ENCODE assay signal across 17 cellular contexts in genomic region chr17:83118071-83118841, GRCh38. TPM values are rescaled to one million over a fixed set of nuclear protein-coding genes. Genes with fewer than 3 reads are reported as not detected.
DNase-seq lines count a peak whose midpoint lies in the region; ATAC-seq and TF ChIP-seq lines count a peak whose summit lies in the region.
"Had no signal": no experiment of that assay in that cellular context is flagged by ENCODE, and none has a peak within 500 bp of the region (broad histone marks: within the 10 kb centered on the region; RNA-seq: fewer than 3 reads in every experiment).

No MANE protein-coding gene starts in this region.

- no peak overlapping the region for H3K4me3 ChIP-seq in BLaER1 treated with 17β-estradiol and CSF1 and Interleukin-3, amounts not matched to agents 10 nM and 100 nM
- H3K4me3 ChIP-seq in OCI-LY7 (ENCODE audit: low read depth, low read length, poor library complexity, severe bottlenecking), result no peak overlapping the region
- H3K4me3 ChIP-seq in hepatocyte, result no peak overlapping the region

- H4K20me1 ChIP-seq in BLaER1 treated with 17β-estradiol and CSF1 and Interleukin-3, amounts not matched to agents 10 nM and 100 nM, result peaks cover 0 to 20% (median 0%) of the 10 kb centered on the region in 11 experiments; a peak in 2 of 22 replicates
- no peaks in the 10 kb centered on the region for H4K20me1 ChIP-seq in OCI-LY7 (ENCODE audit: insufficient read depth, low read length)
- no peaks in the 10 kb centered on the region for H4K20me1 ChIP-seq in hepatocyte (ENCODE audit: insufficient read depth, poor library complexity, severe bottlenecking)

- CTCF ChIA-PET in OCI-LY7 (lab: Charles Lee; ENCODE audit: unreplicated experiment), result interaction anchor here (0.6 to 1.1 kb wide), 4 partner anchors 56 to 436 kb away, joined by 3 to 4 read pairs (median 4); no protein-coding TSS in a partner anchor

- TF ChIP-seq CTCF in OCI-LY7 (conservative IDR thresholded peaks at IDR 0.05; ENCODE audit: low read length), result no peak
- TF ChIP-seq CTCF in hepatocyte (IDR thresholded peaks at IDR 0.05; ENCODE audit: poor library complexity), result no peak

- intact Hi-C loops in OCI-LY7 (cut with micrococcal nuclease; ENCODE audit: unreplicated experiment) (loop anchor here (5.0 kb wide), 1 partner anchor 201 kb away; no protein-coding TSS in a partner anchor), posterior vena cava (cut with DNase I) (no loop called here)

- H3K9ac ChIP-seq in BLaER1 treated with 17β-estradiol and CSF1 and Interleukin-3, amounts not matched to agents 10 nM and 100 nM, result peak overlapping the region in 1 of 11 experiments; percentile 24; a peak in 1 of 22 replicates

- DNase-seq in OCI-LY7 (ENCODE audit: low spot score) (peak; percentile 24), immature natural killer cell (no peak), posterior vena cava (ENCODE audit: low spot score) (peak; percentile 67), hepatocyte (ENCODE audit: low spot score) (no peak), iPS-NIHi11 (ENCODE audit: low spot score) (no peak)
- DNase-seq in stimulated activated naive B cell treated with anti-CD40 and anti-IgM and Interleukin-4, amounts not matched to agents 10 μg/mL and 1 μg/mL and 100 μg/mL, for 72 hours, result no peak
- DNase-seq: activated CD4-positive, alpha-beta memory T cell treated with anti-CD3 and anti-CD28 coated beads, Interleukin-2, amount 10 ng/mL, durations not matched to agents 7 days and 5 days; activated gamma-delta T cell; CD4-positive, CD25-positive, alpha-beta regulatory T cell; NCI-H2081 treated with DMSO at 0.1 percent for 48 hours; NCI-H446 treated with DMSO at 0.1 percent for 48 hours; T-helper 2 cell had no signal

- peaks cover 43 to 64% (median 50%) of the 10 kb centered on the region in 10 experiments for H3K4me1 ChIP-seq in BLaER1 treated with 17β-estradiol and CSF1 and Interleukin-3, amounts not matched to agents 10 nM and 100 nM
- H3K4me1 ChIP-seq in OCI-LY7 (ENCODE audit: insufficient read depth, low read length, poor library complexity, severe bottlenecking), result peaks cover 26% of the 10 kb centered on the region
- no peaks in the 10 kb centered on the region for H3K4me1 ChIP-seq in hepatocyte (ENCODE audit: insufficient read depth)

- H3K36me3 ChIP-seq in BLaER1 treated with 17β-estradiol and CSF1 and Interleukin-3, amounts not matched to agents 10 nM and 100 nM, result no peaks in the 10 kb centered on the region
- H3K36me3 ChIP-seq in OCI-LY7 (ENCODE audit: insufficient read depth, low read length), result no peaks in the 10 kb centered on the region
- no peaks in the 10 kb centered on the region for H3K36me3 ChIP-seq in hepatocyte (replicated peaks; ENCODE audit: insufficient read depth, low read depth)
- H3K36me3 ChIP-seq: heart left ventricle had no signal

- H2AFZ ChIP-seq in OCI-LY7 (ENCODE audit: low read length), result peak overlapping the region; percentile 35
- H2AFZ ChIP-seq in hepatocyte, result no peak overlapping the region

- H3K9me2 ChIP-seq in OCI-LY7 (ENCODE audit: insufficient read depth, low read length) (no peaks in the 10 kb centered on the region), hepatocyte (replicated peaks; ENCODE audit: insufficient read depth) (no peaks in the 10 kb centered on the region)

- no peaks in the 10 kb centered on the region for H3K36me3 Mint-ChIP-seq in immature natural killer cell
- no peaks in the 10 kb centered on the region for H3K36me3 Mint-ChIP-seq in stimulated activated naive B cell treated with anti-CD40 and anti-IgM and Interleukin-4, amounts not matched to agents 10 μg/mL and 1 μg/mL and 100 μg/mL, for 72 hours
- H3K36me3 Mint-ChIP-seq: CD4-positive, CD25-positive, alpha-beta regulatory T cell had no signal

- H3K9me3 ChIP-seq in BLaER1 treated with 17β-estradiol and CSF1 and Interleukin-3, amounts not matched to agents 10 nM and 100 nM (replicated peaks in 1 of 11), result no peaks in the 10 kb centered on the region
- H3K9me3 ChIP-seq in OCI-LY7 (ENCODE audit: low read length) (no peaks in the 10 kb centered on the region), hepatocyte (ENCODE audit: low read depth) (no peaks in the 10 kb centered on the region)
- H3K9me3 ChIP-seq: heart left ventricle had no signal

- H3K27ac ChIP-seq in BLaER1 treated with 17β-estradiol and CSF1 and Interleukin-3, amounts not matched to agents 10 nM and 100 nM, result peak overlapping the region in 3 of 11 experiments; percentile 7 to 45 (median 36); a peak in 5 of 22 replicates
- H3K27ac ChIP-seq in OCI-LY7 (ENCODE audit: low read depth, low read length, poor library complexity, severe bottlenecking) (peak overlapping the region; percentile 18), hepatocyte (no peak overlapping the region)
- H3K27ac ChIP-seq: heart left ventricle, VCaP had no signal

- no peak for ATAC-seq in HG03521 (IDR thresholded peaks at IDR 0.05; ENCODE audit: unreplicated experiment)
- ATAC-seq in stimulated activated naive B cell treated with anti-CD40 and anti-IgM and Interleukin-4, amounts not matched to agents 10 μg/mL and 1 μg/mL and 100 μg/mL, for 72 hours (replicated peaks), result no peak
- ATAC-seq: HCT116 had no signal

- H3K4me3 Mint-ChIP-seq in immature natural killer cell, result no peak overlapping the region
- peak overlapping the region in 1 of 2 donors; percentile 3 for H3K4me3 Mint-ChIP-seq in stimulated activated naive B cell treated with anti-CD40 and anti-IgM and Interleukin-4, amounts not matched to agents 10 μg/mL and 1 μg/mL and 100 μg/mL, for 72 hours
- H3K4me3 Mint-ChIP-seq: activated CD4-positive, alpha-beta memory T cell treated with anti-CD3 and anti-CD28 coated beads, Interleukin-2, amount 10 ng/mL, durations not matched to agents 7 days and 5 days; CD4-positive, CD25-positive, alpha-beta regulatory T cell had no signal

- H3K4me2 ChIP-seq in BLaER1 treated with 17β-estradiol and CSF1 and Interleukin-3, amounts not matched to agents 10 nM and 100 nM, result peak overlapping the region; percentile 70 to 90 (median 85)
- H3K4me2 ChIP-seq in OCI-LY7 (ENCODE audit: low read length) (peak overlapping the region; percentile 35), hepatocyte (no peak overlapping the region)

- POLR2A ChIA-PET in OCI-LY7 (lab: Charles Lee), result interaction anchor here (0.5 to 1.3 kb wide), 4 partner anchors 19 to 439 kb away, joined by 3 read pairs; no protein-coding TSS in a partner anchor

- H3K9me3 Mint-ChIP-seq in immature natural killer cell, result peaks cover 0 to 2% (median 0%) of the 10 kb centered on the region in 6 donors
- H3K9me3 Mint-ChIP-seq in stimulated activated naive B cell treated with anti-CD40 and anti-IgM and Interleukin-4, amounts not matched to agents 10 μg/mL and 1 μg/mL and 100 μg/mL, for 72 hours, result no peaks in the 10 kb centered on the region
- H3K9me3 Mint-ChIP-seq: activated CD4-positive, alpha-beta memory T cell treated with anti-CD3 and anti-CD28 coated beads, Interleukin-2, amount 10 ng/mL, durations not matched to agents 7 days and 5 days; CD4-positive, CD25-positive, alpha-beta regulatory T cell had no signal

- peaks cover 24 to 74% (median 29%) of the 10 kb centered on the region in 3 donors for H3K27me3 Mint-ChIP-seq in immature natural killer cell (ENCODE audit: low read depth in 3 of 3)
- H3K27me3 Mint-ChIP-seq in stimulated activated naive B cell treated with anti-CD40 and anti-IgM and Interleukin-4, amounts not matched to agents 10 μg/mL and 1 μg/mL and 100 μg/mL, for 72 hours, result peaks cover 40 to 48% of the 10 kb centered on the region in 2 donors

- BruUV-seq in OCI-LY7 (replicated peaks; lab: Mats Ljungman, UMichigan), result no TSS peak

- 71% methylated on average over 22 of the region's 22 CpGs for WGBS in hepatocyte (ENCODE audit: low lambda C conversion rate, missing lambda C conversion rate)

- no peaks in the 10 kb centered on the region for H3K79me2 ChIP-seq in OCI-LY7 (ENCODE audit: insufficient read depth, low read depth, low read length)
- H3K79me2 ChIP-seq in hepatocyte, result no peaks in the 10 kb centered on the region

- peak overlapping the region in 4 of 6 donors; percentile 26 to 76 (median 44) for H3K27ac Mint-ChIP-seq in immature natural killer cell
- H3K27ac Mint-ChIP-seq in stimulated activated naive B cell treated with anti-CD40 and anti-IgM and Interleukin-4, amounts not matched to agents 10 μg/mL and 1 μg/mL and 100 μg/mL, for 72 hours, result no peak overlapping the region
- H3K27ac Mint-ChIP-seq: activated CD4-positive, alpha-beta memory T cell treated with anti-CD3 and anti-CD28 coated beads, Interleukin-2, amount 10 ng/mL, durations not matched to agents 7 days and 5 days had no signal

- H3K27me3 ChIP-seq in BLaER1 treated with 17β-estradiol and CSF1 and Interleukin-3, amounts not matched to agents 10 nM and 100 nM, result peaks cover 25 to 72% (median 54%) of the 10 kb centered on the region in 11 experiments
- peaks cover 27% of the 10 kb centered on the region for H3K27me3 ChIP-seq in hepatocyte
- H3K27me3 ChIP-seq: heart left ventricle had no signal

- H3K4me1 Mint-ChIP-seq in immature natural killer cell, result peaks cover 34 to 42% of the 10 kb centered on the region in 2 donors
- peaks cover 27 to 44% of the 10 kb centered on the region in 2 donors for H3K4me1 Mint-ChIP-seq in stimulated activated naive B cell treated with anti-CD40 and anti-IgM and Interleukin-4, amounts not matched to agents 10 μg/mL and 1 μg/mL and 100 μg/mL, for 72 hours

RNA-seq across cellular contexts. Expression of gene METRNL, which starts 38.8 kb away (rescaled TPM):
- 16.9 and 18.8 TPM in 2 replicates for total RNA-seq in OCI-LY7 (2014; rRNA removed; shearing (Covaris generic))
- total RNA-seq in OCI-LY7 (2022), result 19.3 and 23.3 TPM in 2 replicates
- polyA plus RNA-seq in immature natural killer cell, result 10 to 100 TPM; 13.6 to 72.3 (median 49.2) TPM
- 100 to 1,000 TPM in 1 of 2 donors, 10 to 100 TPM in 1; 80.5 to 101 TPM for total RNA-seq in posterior vena cava
- 65.3 and 97.2 TPM in 2 replicates for total RNA-seq in hepatocyte
- polyA plus RNA-seq in hepatocyte, result 151 and 164 TPM in 2 replicates

Comparison
In these comparisons a context has a peak if more than half of its experiments do, and no peak if none do; other contexts are left out.
1. DNase-seq: peak in OCI-LY7 (single experiment) and posterior vena cava (single experiment); none in immature natural killer cell (0 of 3), hepatocyte (single experiment), iPS-NIHi11 (single experiment) and stimulated activated naive B cell treated with anti-CD40 and anti-IgM and Interleukin-4, amounts not matched to agents 10 μg/mL and 1 μg/mL and 100 μg/mL, for 72 hours (single experiment).